8 cellular contexts compared by ENCODE assay signal in the genomic region with DNA sequence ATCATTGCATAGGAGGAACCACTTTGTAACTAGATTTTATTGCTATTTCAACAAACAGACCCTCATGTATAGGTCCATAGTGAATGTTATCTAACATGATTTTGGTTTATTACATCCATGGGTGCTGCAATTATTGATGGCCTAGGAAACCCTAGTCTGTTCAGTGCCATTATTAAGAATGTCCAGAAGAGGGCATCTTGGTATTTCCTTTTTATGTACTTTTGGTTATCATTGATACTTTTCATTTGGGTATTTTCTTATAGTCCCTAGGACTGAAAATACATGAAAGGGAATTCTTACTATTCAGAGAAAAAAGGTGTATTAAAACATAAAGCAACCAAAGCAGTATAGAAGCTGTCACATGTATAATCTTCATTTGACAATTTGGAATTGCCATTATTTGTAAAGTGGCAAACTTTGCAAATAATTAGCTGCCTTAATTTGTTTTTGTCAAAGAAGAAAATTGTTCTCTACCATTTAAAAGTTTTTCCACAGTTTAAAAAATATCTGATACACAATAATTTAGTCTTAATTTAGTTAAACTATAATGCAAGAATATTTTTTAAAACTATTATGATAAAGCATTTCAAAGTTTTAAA. TPM values are rescaled to one million over a fixed set of nuclear protein-coding genes. Genes with fewer than 3 reads are reported as not detected.
DNase-seq lines count a peak whose midpoint lies in the region; ATAC-seq, FAIRE-seq and TF ChIP-seq lines count a peak whose summit lies in the region.

No MANE protein-coding gene starts in this region.

- peaks cover 0 to 1% (median 0%) of the 10 kb centered on the region in 3 donors for H3K27me3 Mint-ChIP-seq in CD14-positive monocyte (ENCODE audit: low read depth in 3 of 3)

- peak in 3 of 4 donors; percentile 45 to 53 (median 46) for ATAC-seq in pancreas

- no peak overlapping the region for H3K4me3 Mint-ChIP-seq in CD14-positive monocyte

- no peaks in the 10 kb centered on the region for H4K20me1 ChIP-seq in endothelial cell of umbilical vein (replicated peaks; ENCODE audit: control insufficient read depth, extremely low read depth, insufficient read depth, low read length)

- CTCF ChIA-PET in endothelial cell of umbilical vein (lab: Charles Lee): interaction anchor here (0.6 to 4.0 kb wide), 5 partner anchors 48 to 1054 kb away, joined by 3 to 40 read pairs (median 5); no protein-coding TSS in a partner anchor

- DNase-seq in CD14-positive monocyte (ENCODE audit: low spot score) (no peak), HCEC 1CT (peak; percentile 45), Peyer's patch (no peak), endothelial cell of umbilical vein (ENCODE audit: low read depth, low spot score) (peak; percentile 54), pancreas (no peak), NCI-H1436 (lab: John Stamatoyannopoulos, UW) (no peak)
- no peak for DNase-seq in NK-92 treated with Interleukin-12 subunit alpha and Interleukin-12 subunit beta, amount 100 ng/mL, for 24 hours (lab: John Stamatoyannopoulos, UW)
- DNase-seq in activated naive CD4-positive, alpha-beta T cell treated with Interleukin-2 at 50 U/mL for 16 hours: no peak

- H3K36me3 ChIP-seq in Peyer's patch (peaks cover 0 to 39% (median 0%) of the 10 kb centered on the region in 3 donors), endothelial cell of umbilical vein (ENCODE audit: control insufficient read depth in 2 of 2, extremely low read depth in 1 of 2, insufficient read depth in 2 of 2, low read length in 2 of 2) (peaks cover 0 to 3% of the 10 kb centered on the region in 2 experiments), pancreas (peaks cover 0 to 25% (median 5%) of the 10 kb centered on the region in 3 donors)

- H3K9ac ChIP-seq in endothelial cell of umbilical vein (replicated peaks; ENCODE audit: extremely low read depth, insufficient read depth, low read length): no peak overlapping the region

- POLR2A ChIA-PET in endothelial cell of umbilical vein (lab: Charles Lee): no interaction called here

- H3K4me3 ChIP-seq in Peyer's patch (no peak overlapping the region), endothelial cell of umbilical vein (replicated peaks in 1 of 3; ENCODE audit: insufficient read depth in 1 of 3, low read depth in 1 of 3, low read length in 3 of 3) (no peak overlapping the region), pancreas (no peak overlapping the region)

- H3K4me1 Mint-ChIP-seq in CD14-positive monocyte: no peaks in the 10 kb centered on the region

- TF ChIP-seq CTCF in CD14-positive monocyte (IDR thresholded peaks at IDR 0.05) (peak; percentile 79), Peyer's patch (IDR thresholded peaks at IDR 0.05) (peak in 5 of 6 experiments; percentile 19 to 60 (median 53)), endothelial cell of umbilical vein (IDR thresholded peaks at IDR 0.05; ENCODE audit: extremely low read depth in 1 of 2, insufficient read depth in 1 of 2, low read depth in 1 of 2, low read length in 2 of 2) (peak; percentile 29 to 38), pancreas (IDR thresholded peaks at IDR 0.05) (peak in 3 of 4 donors; percentile 19 to 34 (median 27))

- H3K27me3 ChIP-seq in Peyer's patch (no peaks in the 10 kb centered on the region), endothelial cell of umbilical vein (ENCODE audit: control insufficient read depth in 2 of 2, insufficient read depth in 2 of 2, low read length in 2 of 2) (no peaks in the 10 kb centered on the region), pancreas (no peaks in the 10 kb centered on the region)

- no peak overlapping the region for H3K27ac ChIP-seq in Peyer's patch
- no peak overlapping the region for H3K27ac ChIP-seq in endothelial cell of umbilical vein (ENCODE audit: insufficient read depth, low read depth, low read length)
- H3K27ac ChIP-seq in pancreas: no peak overlapping the region

- FAIRE-seq in endothelial cell of umbilical vein (lab: Jason Lieb, UNC): peak; percentile 26
- FAIRE-seq in pancreas (lab: Jason Lieb, UNC): peak; percentile 60

- BruUV-seq in endothelial cell of umbilical vein (replicated peaks; lab: Mats Ljungman, UMichigan): no TSS peak

- no peaks in the 10 kb centered on the region for H3K79me2 ChIP-seq in endothelial cell of umbilical vein (ENCODE audit: control insufficient read depth, insufficient read depth, low read length)

- peaks cover 41 to 61% of the 10 kb centered on the region in 2 donors for H3K36me3 Mint-ChIP-seq in CD14-positive monocyte

- no peak overlapping the region for H3K27ac Mint-ChIP-seq in CD14-positive monocyte

- no peaks in the 10 kb centered on the region for H3K9me3 Mint-ChIP-seq in CD14-positive monocyte

- H3K4me1 ChIP-seq in Peyer's patch (no peaks in the 10 kb centered on the region), endothelial cell of umbilical vein (ENCODE audit: control insufficient read depth, extremely low read depth, insufficient read depth, low read length) (peaks cover 2% of the 10 kb centered on the region), pancreas (no peaks in the 10 kb centered on the region)

- no peaks in the 10 kb centered on the region for H3K9me1 ChIP-seq in endothelial cell of umbilical vein (replicated peaks; ENCODE audit: control insufficient read depth, extremely low read depth, insufficient read depth, low read length)

- dilution Hi-C loops in endothelial cell of umbilical vein (cut with MboI; ENCODE audit: extremely low pct_ligation_motif_present, low sequenced_read_pairs): no loop called here

- H2AFZ ChIP-seq in endothelial cell of umbilical vein (ENCODE audit: low read depth, low read length): no peak overlapping the region

- no peaks in the 10 kb centered on the region for H3K9me3 ChIP-seq in Peyer's patch
- no peaks in the 10 kb centered on the region for H3K9me3 ChIP-seq in endothelial cell of umbilical vein (replicated peaks; ENCODE audit: control insufficient read depth, insufficient read depth, low read length)
- H3K9me3 ChIP-seq in pancreas: no peaks in the 10 kb centered on the region

- TF ChIP-seq POLR2A in Peyer's patch (IDR thresholded peaks at IDR 0.05) (no peak), endothelial cell of umbilical vein (IDR thresholded peaks at IDR 0.05; ENCODE audit: low read depth, low read length) (no peak)

- H3K4me2 ChIP-seq in endothelial cell of umbilical vein (ENCODE audit: insufficient read depth, low read length): no peak overlapping the region

- intact Hi-C loops in CD14-positive monocyte (cut with micrococcal nuclease): loop anchor here in 1 of 2 donors (5.0 kb wide), 1 partner anchor 199 kb away; no protein-coding TSS in a partner anchor
- intact Hi-C loops in endothelial cell of umbilical vein (cut with micrococcal nuclease): loop anchor here (1.0 kb wide), 2 partner anchors 48 to 201 kb away; no protein-coding TSS in a partner anchor
- intact Hi-C loops in pancreas (cut with DNase I): loop anchor here in 1 of 3 donors (5.0 kb wide), 1 partner anchor 204 kb away; no protein-coding TSS in a partner anchor

TF ChIP-seq in endothelial cell of umbilical vein, 7 proteins besides CTCF, POLR2A, EP300 and RAD21:
- TF ChIP-seq POLR2AphosphoS5 (IDR thresholded peaks at IDR 0.05; ENCODE audit: insufficient read depth, low read depth, low read length) (no peak), MYC (IDR thresholded peaks at IDR 0.05; ENCODE audit: low read depth, low read length) (no peak), EZH2 (IDR thresholded peaks at IDR 0.05; ENCODE audit: borderline replicate concordance, low read depth, low read length, severe bottlenecking) (no peak), GATA2 (IDR thresholded peaks at IDR 0.05; ENCODE audit: insufficient read depth, insufficient read length, low read depth, low read length) (no peak), FOS (IDR thresholded peaks at IDR 0.05; ENCODE audit: borderline replicate concordance, insufficient read depth, low read length) (no peak)
- TF ChIP-seq, protein P1, sequence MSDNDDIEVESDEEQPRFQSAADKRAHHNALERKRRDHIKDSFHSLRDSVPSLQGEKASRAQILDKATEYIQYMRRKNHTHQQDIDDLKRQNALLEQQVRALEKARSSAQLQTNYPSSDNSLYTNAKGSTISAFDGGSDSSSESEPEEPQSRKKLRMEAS (IDR thresholded peaks at IDR 0.05; ENCODE audit: insufficient read depth, insufficient read length): no peak

RNA-seq across cellular contexts. Expression of a gene that starts 48.7 kb away (rescaled TPM):
- polyA plus RNA-seq in CD14-positive monocyte (10 to 100 TPM; 17.9 to 21.5 TPM), endothelial cell of umbilical vein (18.3 and 23.6 TPM in 2 replicates), pancreas (10 to 100 TPM; 11.1 to 19.7 TPM)
- total RNA-seq in Peyer's patch (10 to 100 TPM; 22.8 to 46.3 (median 31.5) TPM), endothelial cell of umbilical vein (28.6 and 34.2 TPM in 2 replicates), pancreas (10 to 100 TPM; 12.6 to 23.0 (median 14.4) TPM)
- 26.1 and 29.3 TPM in 2 replicates for polyA plus RNA-seq in endothelial cell of umbilical vein (2011; cell fraction: cytosol; rRNA removed)
- 33.0 and 37.7 TPM in 2 replicates for polyA plus RNA-seq in endothelial cell of umbilical vein (2011; cell fraction: nucleus; rRNA removed)
- polyA plus RNA-seq in endothelial cell of umbilical vein (2012): 13.7 and 15.1 TPM in 2 replicates
- polyA minus RNA-seq in endothelial cell of umbilical vein: 12.9 and 15.3 TPM in 2 replicates
- 32.3 TPM for polyA minus RNA-seq in endothelial cell of umbilical vein (2011; cell fraction: cytosol; rRNA and poly(A)+ RNA removed)
- polyA minus RNA-seq in endothelial cell of umbilical vein (2011; cell fraction: nucleus; rRNA and poly(A)+ RNA removed): 18.4 and 21.3 TPM in 2 replicates

Comparison
In these comparisons a context has a peak if more than half of its experiments do, and no peak if none do; other contexts are left out.
1. DNase-seq: peak in HCEC 1CT (single experiment) and endothelial cell of umbilical vein (single experiment); none in CD14-positive monocyte (single experiment), Peyer's patch (0 of 3), pancreas (0 of 6), NK-92 treated with Interleukin-12 subunit alpha and Interleukin-12 subunit beta, amount 100 ng/mL, for 24 hours (single experiment), NCI-H1436 (single experiment) and activated naive CD4-positive, alpha-beta T cell treated with Interleukin-2 at 50 U/mL for 16 hours (single experiment).
2. CTCF ChIP-seq: peak in every context shown above with its lines; median percentile 79 in CD14-positive monocyte; 53 in Peyer's patch; 34 in endothelial cell of umbilical vein; 27 in pancreas.